Comparison of ENCODE assay signal across 19 cellular contexts in genomic region chr2:220071716-220072115, GRCh38.
DNase-seq lines count a peak whose midpoint lies in the region; ATAC-seq, FAIRE-seq and TF ChIP-seq lines count a peak whose summit lies in the region.
"Had no signal": no experiment of that assay in that cellular context is flagged by ENCODE, and none has a peak within 500 bp of the region (broad histone marks: within the 10 kb centered on the region; RNA-seq: fewer than 3 reads in every experiment).

No MANE protein-coding gene starts in this region.

- H3K27ac Mint-ChIP-seq in GM23338, result no peak overlapping the region; the same call in 1 of the 2 replicates
- H3K27ac Mint-ChIP-seq: CD4-positive, CD25-positive, alpha-beta regulatory T cell had no signal

- H3K27me3 Mint-ChIP-seq in GM23338 (ENCODE audit: insufficient read depth, low read depth, poor library complexity), result peaks cover 3% of the 10 kb centered on the region
- H3K27me3 Mint-ChIP-seq: CD4-positive, CD25-positive, alpha-beta regulatory T cell had no signal

- H3K9me3 Mint-ChIP-seq in GM23338, result no peaks in the 10 kb centered on the region

- no peak overlapping the region for H2BK15ac ChIP-seq in mesenchymal stem cell (ENCODE audit: low read depth, poor library complexity, severe bottlenecking)

- no peak overlapping the region for H4K91ac ChIP-seq in mesenchymal stem cell (ENCODE audit: low read length)

- no peaks in the 10 kb centered on the region for H3F3A ChIP-seq in GM23338 (replicated peaks; ENCODE audit: low read depth)

- H2BK5ac ChIP-seq in mesenchymal stem cell (ENCODE audit: low read depth, low read length, poor library complexity, severe bottlenecking), result no peak overlapping the region

- no peak overlapping the region for H3K23ac ChIP-seq in mesenchymal stem cell (ENCODE audit: low read length in 2 of 2)

- H3K4me1 ChIP-seq in mesenchymal stem cell (ENCODE audit: control insufficient read depth, insufficient read depth, low read depth, low read length) (peaks cover 2% of the 10 kb centered on the region), thyroid gland (peaks cover 45 to 62% of the 10 kb centered on the region in 2 donors), GM23338 (ENCODE audit: insufficient read depth) (no peaks in the 10 kb centered on the region)

- H3K4me1 Mint-ChIP-seq in GM23338, result peaks cover 1% of the 10 kb centered on the region; the same call in 2 of the 3 replicates
- H3K4me1 Mint-ChIP-seq: CD4-positive, CD25-positive, alpha-beta regulatory T cell had no signal

- DNase-seq in HTR-8/SVneo (ENCODE audit: insufficient read length, low spot score), result no peak
- peak; percentile 9 for DNase-seq in SK-MEL-5 (ENCODE audit: low read depth, low spot score)
- DNase-seq in mesenchymal stem cell, result peak; percentile 13
- DNase-seq in thyroid gland, result peak; percentile 22 to 38
- no peak for DNase-seq in ACHN
- DNase-seq in GM23338 (ENCODE audit: low spot score), result no peak
- DNase-seq: CD4-positive, CD25-positive, alpha-beta regulatory T cell; GOT3; KG1; MV-4-11; NCI-H1105 treated with DMSO at 0.1 percent for 48 hours; NCI-H1694; NCI-H226; NCI-H510A treated with DMSO at 0.1 percent for 48 hours; NCI-H774 had no signal

- intact Hi-C loops in thyroid gland (cut with DNase I), result no loop called here

- peak; percentile 67 for FAIRE-seq in HTR-8/SVneo (lab: Jason Lieb, UNC)
- FAIRE-seq: GM12878 had no signal

- H3K36me3 Mint-ChIP-seq in GM23338 (ENCODE audit: low read depth), result no peaks in the 10 kb centered on the region
- H3K36me3 Mint-ChIP-seq: CD4-positive, CD25-positive, alpha-beta regulatory T cell had no signal

- H2AFZ ChIP-seq in mesenchymal stem cell (ENCODE audit: low read depth, low read length) (no peak overlapping the region), GM23338 (no peak overlapping the region)

- no peak overlapping the region for H3K18ac ChIP-seq in mesenchymal stem cell (ENCODE audit: low read depth in 1 of 2, low read length in 2 of 2)

- no peaks in the 10 kb centered on the region for H3K79me2 ChIP-seq in GM23338 (replicated peaks; ENCODE audit: insufficient read depth)

- in situ Hi-C loops in SK-MEL-5 (cut with HindIII; ENCODE audit: low pct_unique_long_range_greater_than_20kb, low sequenced_read_pairs) (no loop called here), ACHN (cut with HindIII; ENCODE audit: low pct_ligation_motif_present, low pct_unique_long_range_greater_than_20kb, low sequenced_read_pairs) (no loop called here)

- no peak overlapping the region for H3K27ac ChIP-seq in mesenchymal stem cell (ENCODE audit: low read length, poor library complexity, severe bottlenecking)
- peak overlapping the region; percentile 60 to 94 (median 85) for H3K27ac ChIP-seq in thyroid gland
- H3K27ac ChIP-seq in GM23338 (ENCODE audit: low read depth), result no peak overlapping the region

- no peak overlapping the region for H3K9ac ChIP-seq in mesenchymal stem cell (ENCODE audit: low read length)

- no peak overlapping the region for H2BK120ac ChIP-seq in mesenchymal stem cell (ENCODE audit: low read depth, low read length)

- no peak overlapping the region for H4K8ac ChIP-seq in mesenchymal stem cell (ENCODE audit: low read length)

- H2AK5ac ChIP-seq in mesenchymal stem cell (ENCODE audit: low read length, severe bottlenecking), result no peak overlapping the region

- no peak overlapping the region for H2BK12ac ChIP-seq in mesenchymal stem cell (ENCODE audit: low read length in 2 of 2)

- TF ChIP-seq CTCF in thyroid gland (IDR thresholded peaks at IDR 0.05) (no peak), GM23338 (conservative IDR thresholded peaks at IDR 0.05; ENCODE audit: low read depth in 2 of 2) (no peak)

- H3K4me3 ChIP-seq in mesenchymal stem cell (ENCODE audit: insufficient read depth in 1 of 2, low read depth in 1 of 2, low read length in 2 of 2) (no peak overlapping the region), thyroid gland (replicated peaks in 1 of 3) (no peak overlapping the region), GM23338 (no peak overlapping the region)
- H3K4me3 ChIP-seq: GM12878 had no signal

- H3K9me3 ChIP-seq in mesenchymal stem cell (ENCODE audit: control insufficient read depth, low read length), result no peaks in the 10 kb centered on the region
- no peaks in the 10 kb centered on the region for H3K9me3 ChIP-seq in thyroid gland

- no peak for TF ChIP-seq POLR2A in thyroid gland (IDR thresholded peaks at IDR 0.05)

- no peaks in the 10 kb centered on the region for H4K20me1 ChIP-seq in GM23338 (replicated peaks; ENCODE audit: insufficient read depth)

- H3K27me3 ChIP-seq in mesenchymal stem cell (ENCODE audit: control insufficient read depth in 1 of 2, insufficient read depth in 1 of 2, low read length in 2 of 2), result no peaks in the 10 kb centered on the region
- H3K27me3 ChIP-seq in thyroid gland, result no peaks in the 10 kb centered on the region
- H3K27me3 ChIP-seq in GM23338 (ENCODE audit: insufficient read depth), result no peaks in the 10 kb centered on the region

- no peak overlapping the region for H3K14ac ChIP-seq in mesenchymal stem cell (ENCODE audit: low read length in 2 of 2)

- H3K79me1 ChIP-seq in mesenchymal stem cell (replicated peaks; ENCODE audit: low read length, poor library complexity, severe bottlenecking), result no peaks in the 10 kb centered on the region

- no peak overlapping the region for H3K4me2 ChIP-seq in mesenchymal stem cell (ENCODE audit: low read length, poor library complexity, severe bottlenecking)
- no peak overlapping the region for H3K4me2 ChIP-seq in GM23338

- H3K36me3 ChIP-seq in mesenchymal stem cell (ENCODE audit: control insufficient read depth in 1 of 2, insufficient read depth in 2 of 2, low read depth in 1 of 2, low read length in 2 of 2), result no peaks in the 10 kb centered on the region
- H3K36me3 ChIP-seq in thyroid gland, result no peaks in the 10 kb centered on the region
- no peaks in the 10 kb centered on the region for H3K36me3 ChIP-seq in GM23338 (ENCODE audit: insufficient read depth)

- no peak for ATAC-seq in GM21529 (IDR thresholded peaks at IDR 0.05; ENCODE audit: unreplicated experiment)
- ATAC-seq in GM23338, result no peak
- ATAC-seq: GM12878, HCT116, Panc1 had no signal

- 81% methylated on average over 4 of the region's 4 CpGs for WGBS in mesenchymal stem cell
- 45 to 55% methylated on average over 4 of the region's 4 CpGs for WGBS in thyroid gland, 2 donors

- no peak overlapping the region for H3K4me3 Mint-ChIP-seq in GM23338
- H3K4me3 Mint-ChIP-seq: CD4-positive, CD25-positive, alpha-beta regulatory T cell had no signal

- no peak overlapping the region for H3K4ac ChIP-seq in mesenchymal stem cell (ENCODE audit: low read depth in 1 of 2, low read length in 2 of 2)

- H3K9me2 ChIP-seq in GM23338 (ENCODE audit: insufficient read depth), result peaks cover 5% of the 10 kb centered on the region; the same call in 1 of the 2 replicates

TF ChIP-seq in GM23338, 12 proteins besides CTCF, POLR2A, EP300 and RAD21:
- TF ChIP-seq ZNF114 (CRISPR knock-in tag; IDR thresholded peaks at IDR 0.05) (no peak), ETS1 (IDR thresholded peaks at IDR 0.05) (no peak), EZH2 (IDR thresholded peaks at IDR 0.05; ENCODE audit: low read depth, unreplicated experiment) (no peak)

Comparison
In these comparisons a context has a peak if more than half of its experiments do, and no peak if none do; other contexts are left out.
1. DNase-seq: peak in SK-MEL-5 (single experiment), mesenchymal stem cell (single experiment) and thyroid gland (2 of 2); none in HTR-8/SVneo (single experiment), ACHN (single experiment) and GM23338 (single experiment).
2. H3K27ac ChIP-seq: peak in thyroid gland (3 of 3); none in mesenchymal stem cell (single experiment) and GM23338 (single experiment).